In genomic region chr22:17086301-17086700, GRCh38 we compare ENCODE assay signal across 8 cellular contexts. TPM values are rescaled to one million over a fixed set of nuclear protein-coding genes. Genes with fewer than 3 reads are reported as not detected.
A peak's percentile ranks its signal among the peaks of the same experiment; 100 is the strongest.
DNase-seq lines count a peak whose midpoint lies in the region; ATAC-seq and TF ChIP-seq lines count a peak whose summit lies in the region.

No MANE protein-coding gene starts in this region.

- H3K9me3 Mint-ChIP-seq in activated CD4-positive, alpha-beta T cell treated with anti-CD3 and anti-CD28 coated beads for 36 hours (ENCODE audit: low read depth), result no peaks in the 10 kb centered on the region
- no peaks in the 10 kb centered on the region for H3K9me3 Mint-ChIP-seq in stimulated activated naive CD8-positive, alpha-beta T cell treated with anti-CD3 and anti-CD28 coated beads, Interleukin-15, amount 100 ng/mL, for 72 hours

- CTCF ChIA-PET in activated CD4-positive, alpha-beta T cell treated with anti-CD3 and anti-CD28 coated beads for 36 hours (lab: Charles Lee), result interaction anchor here (1.2 to 2.7 kb wide), 2 partner anchors 86 to 164 kb away, joined by 3 to 15 read pairs; no protein-coding TSS in a partner anchor

- DNase-seq in activated CD4-positive, alpha-beta T cell treated with anti-CD3 and anti-CD28 coated beads for 36 hours, result peak; percentile 47
- no peak for DNase-seq in activated CD4-positive, alpha-beta T cell treated with anti-CD3 and anti-CD28 coated beads for 1 hour
- DNase-seq in fibroblast of the aortic adventitia (ENCODE audit: low read depth), result peak; percentile 5
- peak in 1 of 2 donors; percentile 35 for DNase-seq in stimulated activated naive CD8-positive, alpha-beta T cell treated with anti-CD3 and anti-CD28 coated beads, Interleukin-15, amount 100 ng/mL, for 72 hours

- H3K4me3 ChIP-seq in WI38 (ENCODE audit: low read depth, low read length) (peak overlapping the region; percentile 85), fibroblast of the aortic adventitia (ENCODE audit: low read depth, low read length) (peak overlapping the region; percentile 83)

- peak overlapping the region; percentile 80 for H3K4me3 Mint-ChIP-seq in activated CD4-positive, alpha-beta T cell treated with anti-CD3 and anti-CD28 coated beads for 36 hours
- H3K4me3 Mint-ChIP-seq in stimulated activated naive CD8-positive, alpha-beta T cell treated with anti-CD3 and anti-CD28 coated beads, Interleukin-15, amount 100 ng/mL, for 72 hours, result peak overlapping the region; percentile 85 to 88

- H3K27ac Mint-ChIP-seq in activated CD4-positive, alpha-beta T cell treated with anti-CD3 and anti-CD28 coated beads for 36 hours, result peak overlapping the region; percentile 85
- peak overlapping the region; percentile 38 to 80 for H3K27ac Mint-ChIP-seq in stimulated activated naive CD8-positive, alpha-beta T cell treated with anti-CD3 and anti-CD28 coated beads, Interleukin-15, amount 100 ng/mL, for 72 hours

- H3K27me3 Mint-ChIP-seq in activated CD4-positive, alpha-beta T cell treated with anti-CD3 and anti-CD28 coated beads for 36 hours, result no peaks in the 10 kb centered on the region
- no peaks in the 10 kb centered on the region for H3K27me3 Mint-ChIP-seq in stimulated activated naive CD8-positive, alpha-beta T cell treated with anti-CD3 and anti-CD28 coated beads, Interleukin-15, amount 100 ng/mL, for 72 hours

- intact Hi-C loops in activated CD4-positive, alpha-beta T cell treated with anti-CD3 and anti-CD28 coated beads for 36 hours (cut with DNase I, micrococcal nuclease), result loop anchor here in 1 of 2 experiments (5.0 to 10.0 kb wide), 2 partner anchors 538 to 686 kb away; partner anchors contain the start of genes ATP6V1E1 and BID

- peaks cover 57% of the 10 kb centered on the region for H3K4me1 Mint-ChIP-seq in activated CD4-positive, alpha-beta T cell treated with anti-CD3 and anti-CD28 coated beads for 36 hours
- peaks cover 65% of the 10 kb centered on the region for H3K4me1 Mint-ChIP-seq in stimulated activated naive CD8-positive, alpha-beta T cell treated with anti-CD3 and anti-CD28 coated beads, Interleukin-15, amount 100 ng/mL, for 72 hours

- H3K36me3 Mint-ChIP-seq in activated CD4-positive, alpha-beta T cell treated with anti-CD3 and anti-CD28 coated beads for 36 hours (ENCODE audit: low read depth), result peaks cover 8% of the 10 kb centered on the region

- TF ChIP-seq CTCF in WI38 (IDR thresholded peaks at IDR 0.05; ENCODE audit: low read depth, low read length) (no peak), fibroblast of the aortic adventitia (IDR thresholded peaks at IDR 0.05; ENCODE audit: insufficient read depth, low read length) (no peak)

- ATAC-seq in activated CD4-positive, alpha-beta T cell treated with anti-CD3 and anti-CD28 coated beads for 36 hours, result no peak
- ATAC-seq in stimulated activated naive CD8-positive, alpha-beta T cell treated with anti-CD3 and anti-CD28 coated beads, Interleukin-15, amount 100 ng/mL, for 72 hours, result no peak
- no peak for ATAC-seq in GM19351 (IDR thresholded peaks at IDR 0.05; ENCODE audit: unreplicated experiment)
- ATAC-seq in GM21619 (IDR thresholded peaks at IDR 0.05; ENCODE audit: unreplicated experiment), result no peak
- no peak for ATAC-seq in HG02938 (IDR thresholded peaks at IDR 0.05; ENCODE audit: unreplicated experiment)

- POLR2A ChIA-PET in activated CD4-positive, alpha-beta T cell treated with anti-CD3 and anti-CD28 coated beads for 36 hours (lab: Charles Lee), result no interaction called here

RNA-seq across cellular contexts. Expression of gene IL17RA, which starts 1.5 kb away (rescaled TPM):
- 10 to 100 TPM; 13.1 to 13.3 TPM for total RNA-seq in activated CD4-positive, alpha-beta T cell treated with anti-CD3 and anti-CD28 coated beads for 36 hours
- total RNA-seq in fibroblast of the aortic adventitia (ENCODE audit: low replicate concordance), result 5.2 and 5.3 TPM in 2 replicates

RNA-seq across cellular contexts. Expression of gene TMEM121B, which starts 34.9 kb away (rescaled TPM):
- under 1 TPM; 0.14 to 0.19 TPM for total RNA-seq in activated CD4-positive, alpha-beta T cell treated with anti-CD3 and anti-CD28 coated beads for 36 hours
- 0.09 and 0.16 TPM in 2 replicates for total RNA-seq in fibroblast of the aortic adventitia (ENCODE audit: low replicate concordance)
